In genomic region chr15:77966540-77967290, GRCh38 we compare ENCODE assay signal across 8 cellular contexts.
DNase-seq lines count a peak whose midpoint lies in the region; ATAC-seq and TF ChIP-seq lines count a peak whose summit lies in the region.

No MANE protein-coding gene starts in this region.

- H3K9me3 Mint-ChIP-seq in Caco-2 (ENCODE audit: unreplicated experiment): peaks cover 13% of the 10 kb centered on the region

- BruUV-seq in Caco-2 (replicated peaks; lab: Mats Ljungman, UMichigan): no TSS peak

- H3K27ac Mint-ChIP-seq in Caco-2 (ENCODE audit: unreplicated experiment): no peak overlapping the region

- no peak overlapping the region for H3K9ac ChIP-seq in SU-DHL-6 (ENCODE audit: low read length)

- no peaks in the 10 kb centered on the region for H3K4me1 Mint-ChIP-seq in Caco-2 (ENCODE audit: low read depth, unreplicated experiment)

- no peak overlapping the region for H3K4me3 ChIP-seq in Caco-2 (ENCODE audit: low read depth, low read length)
- H3K4me3 ChIP-seq in SU-DHL-6 (ENCODE audit: insufficient read depth, low read length, poor library complexity, severe bottlenecking): no peak overlapping the region
- H3K4me3 ChIP-seq in astrocyte of the spinal cord (ENCODE audit: low read depth, low read length): no peak overlapping the region

- no peaks in the 10 kb centered on the region for H3F3A ChIP-seq in SU-DHL-6 (ENCODE audit: insufficient read depth)

- H3K4me2 ChIP-seq in SU-DHL-6 (ENCODE audit: low read depth, low read length, poor library complexity, severe bottlenecking): no peak overlapping the region

- H3K79me2 ChIP-seq in SU-DHL-6 (ENCODE audit: insufficient read depth, low read length): no peaks in the 10 kb centered on the region

- H3K27me3 ChIP-seq in Caco-2 (replicated peaks; ENCODE audit: control insufficient read depth, insufficient read depth, low read length): no peaks in the 10 kb centered on the region
- no peaks in the 10 kb centered on the region for H3K27me3 ChIP-seq in SU-DHL-6 (ENCODE audit: low read length)

- no peak overlapping the region for H2AFZ ChIP-seq in SU-DHL-6 (ENCODE audit: low read depth, low read length, severe bottlenecking)

- in situ Hi-C loops in astrocyte of the spinal cord (cut with HindIII; ENCODE audit: low sequenced_read_pairs): no loop called here

- H3K36me3 ChIP-seq in Caco-2 (ENCODE audit: control insufficient read depth, insufficient read depth, low read length): no peaks in the 10 kb centered on the region
- no peaks in the 10 kb centered on the region for H3K36me3 ChIP-seq in SU-DHL-6 (ENCODE audit: low read length)

- CTCF ChIA-PET in Caco-2 (lab: Charles Lee): interaction anchor here (0.6 to 4.1 kb wide), 3 partner anchors 8 to 147 kb away, joined by 3 to 31 read pairs (median 3); no protein-coding TSS in a partner anchor

- H3K9me3 ChIP-seq in Caco-2: no peaks in the 10 kb centered on the region
- no peaks in the 10 kb centered on the region for H3K9me3 ChIP-seq in SU-DHL-6 (ENCODE audit: insufficient read depth, low read length)

- H3K4me1 ChIP-seq in Caco-2: peaks cover 5% of the 10 kb centered on the region; the same call in 1 of the 2 replicates

- intact Hi-C loops in Caco-2 (cut with micrococcal nuclease; ENCODE audit: unreplicated experiment): loop anchor here (1.0 kb wide), 1 partner anchor 142 kb away; no protein-coding TSS in a partner anchor

- peak; percentile 70 to 77 for TF ChIP-seq CTCF in Caco-2 (IDR thresholded peaks at IDR 0.05; ENCODE audit: insufficient read depth in 1 of 2, low read depth in 1 of 2, low read length in 1 of 2, severe bottlenecking in 1 of 2, unreplicated experiment in 1 of 2)
- peak; percentile 96 for TF ChIP-seq CTCF in SU-DHL-6 (IDR thresholded peaks at IDR 0.05; ENCODE audit: insufficient read depth, low read length, poor library complexity, severe bottlenecking)
- TF ChIP-seq CTCF in astrocyte of the spinal cord (IDR thresholded peaks at IDR 0.05; ENCODE audit: low read depth, low read length): peak; percentile 86

- peaks cover 9% of the 10 kb centered on the region for H3K27me3 Mint-ChIP-seq in Caco-2 (ENCODE audit: insufficient read depth, unreplicated experiment)

- no peaks in the 10 kb centered on the region for H3K9me2 ChIP-seq in SU-DHL-6 (replicated peaks; ENCODE audit: insufficient read depth, low read length)

- POLR2A ChIA-PET in Caco-2 (lab: Charles Lee): no interaction called here

- no peak overlapping the region for H3K27ac ChIP-seq in SU-DHL-6 (ENCODE audit: low read depth, low read length)

- ATAC-seq in HG02885 (IDR thresholded peaks at IDR 0.05; ENCODE audit: poor library complexity, unreplicated experiment) (no peak), HG02852 (IDR thresholded peaks at IDR 0.05; ENCODE audit: unreplicated experiment) (no peak)

- no peaks in the 10 kb centered on the region for H3K36me3 Mint-ChIP-seq in Caco-2 (ENCODE audit: insufficient read depth, unreplicated experiment)

- H3K4me3 Mint-ChIP-seq in Caco-2 (ENCODE audit: unreplicated experiment): no peak overlapping the region

- no peaks in the 10 kb centered on the region for H4K20me1 ChIP-seq in SU-DHL-6 (ENCODE audit: low read depth, low read length)

- DNase-seq in Caco-2: peak; percentile 46 to 67
- peak; percentile 29 for DNase-seq in HK-2 (ENCODE audit: unreplicated experiment)
- peak; percentile 47 for DNase-seq in astrocyte of the spinal cord (ENCODE audit: low read depth, low spot score)
- DNase-seq in iPS-NIHi7 (ENCODE audit: extremely low spot score): peak; percentile 79
- peak; percentile 62 for DNase-seq in stimulated activated CD4-positive, alpha-beta T cell treated with anti-CD3 and anti-CD28 coated beads, Interleukin-15, amount 100 ng/mL, for 24 hours

Comparison
In these comparisons a context has a peak if more than half of its experiments do, and no peak if none do; other contexts are left out.
1. DNase-seq: peak in every context shown above with its lines; median percentile 79 in iPS-NIHi7; 62 in stimulated activated CD4-positive, alpha-beta T cell treated with anti-CD3 and anti-CD28 coated beads, Interleukin-15, amount 100 ng/mL, for 24 hours; 56 in Caco-2; 47 in astrocyte of the spinal cord; 29 in HK-2.